Comparison of ENCODE assay signal across 1 cellular context in genomic region chr21:36135391-36136094, GRCh38.
TF ChIP-seq lines count a peak whose summit lies in the region.

No MANE protein-coding gene starts in this region.

TF ChIP-seq in HepG2, 621 proteins besides CTCF, POLR2A, EP300 and RAD21 (continued from another document and continues in another):
- no peak for TF ChIP-seq ARID4A (CRISPR knock-in tag; IDR thresholded peaks at IDR 0.05; ENCODE audit: borderline replicate concordance)
- TF ChIP-seq TBP (CRISPR knock-in tag; IDR thresholded peaks at IDR 0.05), result no peak
- TF ChIP-seq SNAPC5 (CRISPR knock-in tag; IDR thresholded peaks at IDR 0.05; ENCODE audit: borderline replicate concordance), result no peak
- no peak for TF ChIP-seq ZBTB2 (CRISPR knock-in tag; IDR thresholded peaks at IDR 0.05; ENCODE audit: low read depth)
- 0 out of 2 replicates have a peak, but pooled peaks have one; percentile 32 for TF ChIP-seq ZFX (CRISPR knock-in tag; IDR thresholded peaks at IDR 0.05; ENCODE audit: low read depth)
- peak; percentile 44 for TF ChIP-seq ZNF687 (CRISPR knock-in tag; IDR thresholded peaks at IDR 0.05)
- no peak for TF ChIP-seq RELA (CRISPR knock-in tag; IDR thresholded peaks at IDR 0.05)
- TF ChIP-seq ZNF407 (CRISPR knock-in tag; IDR thresholded peaks at IDR 0.05; ENCODE audit: not compliant biosample characterization), result no peak
- no peak for TF ChIP-seq SP4 (CRISPR knock-in tag; IDR thresholded peaks at IDR 0.05)
- TF ChIP-seq GABPB1 (CRISPR knock-in tag; IDR thresholded peaks at IDR 0.05), result peak; percentile 14; the same call in 1 of the 2 replicates
- no peak for TF ChIP-seq TFDP1 (CRISPR knock-in tag; IDR thresholded peaks at IDR 0.05; ENCODE audit: borderline replicate concordance)
- no peak for TF ChIP-seq TFDP2 (CRISPR knock-in tag; IDR thresholded peaks at IDR 0.05)
- no peak for TF ChIP-seq PITX1 (CRISPR knock-in tag; IDR thresholded peaks at IDR 0.05)
- no peak for TF ChIP-seq KIAA2018 (CRISPR knock-in tag; IDR thresholded peaks at IDR 0.05; ENCODE audit: borderline replicate concordance)
- peak; percentile 24 for TF ChIP-seq HNRNPLL (IDR thresholded peaks at IDR 0.05; ENCODE audit: low read depth, low read length, poor library complexity, severe bottlenecking)
- no peak for TF ChIP-seq ZNF282 (IDR thresholded peaks at IDR 0.05; ENCODE audit: partially characterized antibody)
- TF ChIP-seq IKZF1 (IDR thresholded peaks at IDR 0.05), result no peak
- no peak for TF ChIP-seq HNF4G (IDR thresholded peaks at IDR 0.05; ENCODE audit: borderline replicate concordance, low read depth, low read length)
- TF ChIP-seq HNF4G (CRISPR knock-in tag; IDR thresholded peaks at IDR 0.05; ENCODE audit: borderline replicate concordance, low read depth), result no peak
